In the genomic region with DNA sequence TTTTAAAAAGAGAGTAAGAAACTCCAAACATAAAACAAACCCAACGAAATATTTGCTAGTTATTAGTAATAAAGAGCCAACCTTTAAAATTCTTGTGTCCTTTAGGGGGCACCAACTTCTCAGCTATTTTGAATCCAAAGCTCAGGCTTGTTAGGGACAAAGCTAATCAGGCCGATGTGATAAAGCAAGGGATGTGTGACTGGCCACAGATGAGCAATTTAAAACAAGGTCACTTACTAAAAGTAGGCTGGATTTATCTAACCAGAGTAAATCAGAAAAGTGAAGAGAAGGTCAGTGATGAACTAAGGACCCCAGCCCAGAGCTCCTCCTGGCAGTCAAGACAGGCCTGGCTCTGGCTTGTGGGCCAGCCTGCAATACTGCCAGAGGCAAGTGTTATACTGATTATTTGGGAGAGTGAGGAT, we compare ENCODE assay signal across 9 cellular contexts.
DNase-seq lines count a peak whose midpoint lies in the region; ATAC-seq, FAIRE-seq and TF ChIP-seq lines count a peak whose summit lies in the region.
"Had no signal": no experiment of that assay in that cellular context is flagged by ENCODE, and none has a peak within 500 bp of the region (broad histone marks: within the 10 kb centered on the region; RNA-seq: fewer than 3 reads in every experiment).

No MANE protein-coding gene starts in this region.

- H3K79me2 ChIP-seq in H1 (ENCODE audit: control insufficient read depth in 1 of 2, insufficient read depth in 2 of 2, low read length in 2 of 2) (no peaks in the 10 kb centered on the region), neural progenitor cell (ENCODE audit: low read depth) (no peaks in the 10 kb centered on the region)

- peak; percentile 69 to 75 for TF ChIP-seq RAD21 in H1 (IDR thresholded peaks at IDR 0.05 in 1 of 2, conservative IDR thresholded peaks at IDR 0.05 in 1 of 2; ENCODE audit: low read depth in 2 of 2, low read length in 2 of 2)

- peak; percentile 56 for DNase-seq in G401 (ENCODE audit: low spot score)
- DNase-seq in NAMALWA (ENCODE audit: low spot score), result peak; percentile 55
- no peak for DNase-seq in H1 (ENCODE audit: low read depth in 1 of 2, low spot score in 2 of 2)
- DNase-seq in neural progenitor cell (ENCODE audit: low spot score), result peak; percentile 65
- DNase-seq in stimulated activated naive CD4-positive, alpha-beta T cell treated with Interleukin-2 at 50 U/mL for 16 hours (lab: John Stamatoyannopoulos, UW), result no peak
- DNase-seq in effector memory CD4-positive, alpha-beta T cell, result no peak
- no peak for DNase-seq in NK-92 (lab: John Stamatoyannopoulos, UW; ENCODE audit: unreplicated experiment)

- H3K23me2 ChIP-seq in H1 (ENCODE audit: low read depth, low read length), result no peaks in the 10 kb centered on the region

- H3F3A ChIP-seq in neural progenitor cell (ENCODE audit: low read depth), result peaks cover 15% of the 10 kb centered on the region

- H3K9me3 ChIP-seq in H1 (ENCODE audit: insufficient read depth in 2 of 2, low read depth in 1 of 2, low read length in 1 of 2) (no peaks in the 10 kb centered on the region), neural progenitor cell (ENCODE audit: low read depth) (no peaks in the 10 kb centered on the region)
- H3K9me3 ChIP-seq in effector memory CD4-positive, alpha-beta T cell (ENCODE audit: control insufficient read depth, low read length), result no peaks in the 10 kb centered on the region

- H3K36me3 Mint-ChIP-seq in neural progenitor cell, result no peaks in the 10 kb centered on the region
- H3K36me3 Mint-ChIP-seq: activated naive CD4-positive, alpha-beta T cell treated with anti-CD3 and anti-CD28 coated beads, Interleukin-2, amount 50 U/mL, for 24 hours had no signal

- H3K36me3 ChIP-seq in H1 (ENCODE audit: control insufficient read depth in 2 of 4, insufficient read depth in 4 of 4, low read length in 3 of 4) (no peaks in the 10 kb centered on the region), neural progenitor cell (no peaks in the 10 kb centered on the region)
- no peaks in the 10 kb centered on the region for H3K36me3 ChIP-seq in effector memory CD4-positive, alpha-beta T cell (ENCODE audit: control insufficient read depth, insufficient read depth, low read length)

- no peak for TF ChIP-seq EP300 in H1 (IDR thresholded peaks at IDR 0.05; ENCODE audit: borderline replicate concordance in 1 of 2, low read depth in 2 of 2, low read length in 2 of 2)

- H2AFZ ChIP-seq in H1 (ENCODE audit: low read length), result no peak overlapping the region
- peak overlapping the region; percentile 1 for H2AFZ ChIP-seq in neural progenitor cell (replicated peaks)

- peak in 2 of 3 experiments; percentile 41 to 59; a peak in 3 of 4 replicates for TF ChIP-seq CTCF in H1 (IDR thresholded peaks at IDR 0.05; ENCODE audit: control extremely low read depth in 1 of 3, insufficient read depth in 1 of 3, low read depth in 1 of 3, low read length in 3 of 3)
- TF ChIP-seq CTCF in neural progenitor cell (IDR thresholded peaks at IDR 0.05), result peak; percentile 70

- no peak overlapping the region for H3K56ac ChIP-seq in H1 (replicated peaks; ENCODE audit: insufficient read length, low read depth, low read length)

- no peak for FAIRE-seq in H1 (lab: Jason Lieb, UNC)

- H4K8ac ChIP-seq in H1 (ENCODE audit: extremely low read depth, insufficient read depth, low read length), result no peak overlapping the region

- H3K79me1 ChIP-seq in H1 (ENCODE audit: low read depth, low read length), result no peaks in the 10 kb centered on the region

- no peak overlapping the region for H4K5ac ChIP-seq in H1 (ENCODE audit: insufficient read length, low read depth, low read length)

- H2BK15ac ChIP-seq in H1 (ENCODE audit: low read length), result no peak overlapping the region

- WGBS in H1 (ENCODE audit: extremely low coverage in 1 of 2, insufficient coverage in 1 of 2, insufficient read length in 1 of 2, insufficient replicate concordance in 2 of 2, low coverage in 1 of 2, low lambda C conversion rate in 2 of 2, missing lambda C conversion rate in 1 of 2), 2 experiments, result 59% methylated on average over 2 of the region's 2 CpGs; no CpG with 5 or more reads in 1 of the 2 experiments

- TF ChIP-seq POLR2A in H1 (IDR thresholded peaks at IDR 0.05; ENCODE audit: control extremely low read depth in 1 of 2, low read depth in 2 of 2, low read length in 2 of 2), result no peak

- in situ Hi-C loops in G401 (cut with HindIII; ENCODE audit: low sequenced_read_pairs), result no loop called here

- CTCF ChIA-PET in H1 (lab: Charles Lee; ENCODE audit: partially characterized antibody), result interaction anchor here (0.7 to 7.4 kb wide), 32 partner anchors 9 to 272 kb away, joined by 3 to 93 read pairs (median 5); no protein-coding TSS in a partner anchor

- no peak overlapping the region for H3K9ac ChIP-seq in H1 (replicated peaks in 1 of 4; ENCODE audit: extremely low read depth in 1 of 4, low read depth in 3 of 4, low read length in 3 of 4)
- no peak overlapping the region for H3K9ac ChIP-seq in neural progenitor cell

- POLR2A ChIA-PET in H1 (lab: Charles Lee; ENCODE audit: partially characterized antibody), result interaction anchor here (0.5 kb wide), 1 partner anchor 97 kb away, joined by 3 read pairs; no protein-coding TSS in a partner anchor

- no peaks in the 10 kb centered on the region for H3K9me3 Mint-ChIP-seq in neural progenitor cell
- H3K9me3 Mint-ChIP-seq: activated naive CD4-positive, alpha-beta T cell treated with anti-CD3 and anti-CD28 coated beads, Interleukin-2, amount 50 U/mL, for 24 hours had no signal

- H2BK20ac ChIP-seq in H1 (ENCODE audit: low read length), result no peak overlapping the region

- H3K27ac ChIP-seq in H1 (ENCODE audit: low read depth, low read length) (no peak overlapping the region), neural progenitor cell (no peak overlapping the region)
- H3K27ac ChIP-seq in effector memory CD4-positive, alpha-beta T cell (ENCODE audit: insufficient read depth, low read length, poor library complexity, severe bottlenecking), result no peak overlapping the region

- no peaks in the 10 kb centered on the region for H3K4me1 Mint-ChIP-seq in neural progenitor cell
- H3K4me1 Mint-ChIP-seq: activated naive CD4-positive, alpha-beta T cell treated with anti-CD3 and anti-CD28 coated beads, Interleukin-2, amount 50 U/mL, for 24 hours had no signal

- H3K4me3 Mint-ChIP-seq in neural progenitor cell, result no peak overlapping the region
- H3K4me3 Mint-ChIP-seq: activated naive CD4-positive, alpha-beta T cell treated with anti-CD3 and anti-CD28 coated beads, Interleukin-2, amount 50 U/mL, for 24 hours had no signal

- H3K14ac ChIP-seq in H1 (ENCODE audit: insufficient read length), result no peak overlapping the region

- H2BK5ac ChIP-seq in H1 (ENCODE audit: low read depth, low read length), result no peak overlapping the region

- H3K27me3 ChIP-seq in H1 (replicated peaks in 1 of 4; ENCODE audit: control insufficient read depth in 3 of 4, extremely low read depth in 1 of 4, insufficient read depth in 3 of 4, low read length in 3 of 4) (no peaks in the 10 kb centered on the region), neural progenitor cell (no peaks in the 10 kb centered on the region)
- no peaks in the 10 kb centered on the region for H3K27me3 ChIP-seq in effector memory CD4-positive, alpha-beta T cell (replicated peaks; ENCODE audit: control insufficient read depth, insufficient read depth, low read length, poor library complexity, severe bottlenecking)

- H3K27me3 Mint-ChIP-seq in neural progenitor cell (ENCODE audit: insufficient read depth, low read depth), result peaks cover 2% of the 10 kb centered on the region

- H3K4me2 ChIP-seq in H1 (ENCODE audit: insufficient read depth in 1 of 2, low read depth in 2 of 2, low read length in 2 of 2), result no peak overlapping the region
- H3K4me2 ChIP-seq in neural progenitor cell, result no peak overlapping the region

- H3K4ac ChIP-seq in H1 (replicated peaks; ENCODE audit: insufficient read length, low read depth, low read length), result no peak overlapping the region

- H4K20me1 ChIP-seq in H1 (replicated peaks in 1 of 2; ENCODE audit: control insufficient read depth in 1 of 2, insufficient read depth in 2 of 2, low read length in 2 of 2) (no peaks in the 10 kb centered on the region), neural progenitor cell (ENCODE audit: low read depth) (no peaks in the 10 kb centered on the region)

- no peak overlapping the region for H3K27ac Mint-ChIP-seq in neural progenitor cell
- H3K27ac Mint-ChIP-seq: activated naive CD4-positive, alpha-beta T cell treated with anti-CD3 and anti-CD28 coated beads, Interleukin-2, amount 50 U/mL, for 24 hours had no signal

- H3K4me1 ChIP-seq in H1 (replicated peaks in 1 of 4; ENCODE audit: control insufficient read depth in 3 of 4, insufficient read depth in 4 of 4, low read length in 3 of 4) (peaks cover 0 to 6% (median 2%) of the 10 kb centered on the region in 4 experiments; a peak in 3 of 7 replicates), neural progenitor cell (peaks cover 27% of the 10 kb centered on the region)
- no peaks in the 10 kb centered on the region for H3K4me1 ChIP-seq in effector memory CD4-positive, alpha-beta T cell (ENCODE audit: control insufficient read depth, insufficient read depth, low read length, poor library complexity, severe bottlenecking)

- H3K4me3 ChIP-seq in H1 (ENCODE audit: extremely low read depth in 1 of 4, insufficient read depth in 2 of 4, low read depth in 3 of 4, low read length in 4 of 4), result no peak overlapping the region
- H3K4me3 ChIP-seq in neural progenitor cell, result no peak overlapping the region
- no peak overlapping the region for H3K4me3 ChIP-seq in effector memory CD4-positive, alpha-beta T cell (ENCODE audit: insufficient read depth, low read depth, low read length, poor library complexity, severe bottlenecking)

- H4K91ac ChIP-seq in H1 (replicated peaks; ENCODE audit: insufficient read length, low read length), result no peak overlapping the region

- H2AK5ac ChIP-seq in H1 (ENCODE audit: low read depth, low read length), result no peak overlapping the region

- H2BK12ac ChIP-seq in H1 (ENCODE audit: low read depth, low read length), result no peak overlapping the region

- no peak overlapping the region for H2BK120ac ChIP-seq in H1 (replicated peaks; ENCODE audit: low read depth, low read length)

- no peak overlapping the region for H3K18ac ChIP-seq in H1 (ENCODE audit: extremely low read depth, low read length)

- no peak overlapping the region for H3K23ac ChIP-seq in H1 (ENCODE audit: insufficient read length)

- no peak for ATAC-seq in GM21515 (IDR thresholded peaks at IDR 0.05; ENCODE audit: unreplicated experiment)

TF ChIP-seq in H1, 55 proteins besides CTCF, POLR2A, EP300 and RAD21 (continues in another document):
- TF ChIP-seq CTBP2 (IDR thresholded peaks at IDR 0.05; ENCODE audit: borderline replicate concordance, insufficient read depth, insufficient read length, low read length) (no peak), TBP (IDR thresholded peaks at IDR 0.05; ENCODE audit: low read depth, low read length) (no peak), SUZ12 (IDR thresholded peaks at IDR 0.05; ENCODE audit: low read length) (no peak), ZNF274 (IDR thresholded peaks at IDR 0.05; ENCODE audit: borderline replicate concordance, extremely low read depth, low read length) (no peak), CEBPB (IDR thresholded peaks at IDR 0.05; ENCODE audit: low read depth, low read length) (no peak), CBX8 (IDR thresholded peaks at IDR 0.05; ENCODE audit: borderline replicate concordance, low read depth, low read length) (no peak), TEAD4 (IDR thresholded peaks at IDR 0.05; ENCODE audit: low read depth, low read length) (no peak), SP2 (IDR thresholded peaks at IDR 0.05; ENCODE audit: low read length) (no peak)

Comparison
In these comparisons a context has a peak if more than half of its experiments do, and no peak if none do; other contexts are left out.
1. DNase-seq: peak in G401 (single experiment), NAMALWA (single experiment) and neural progenitor cell (single experiment); none in H1 (0 of 2), stimulated activated naive CD4-positive, alpha-beta T cell treated with Interleukin-2 at 50 U/mL for 16 hours (single experiment), effector memory CD4-positive, alpha-beta T cell (0 of 3) and NK-92 (single experiment).